ENCODE assay signal across 10 cellular contexts in genomic region chr1:210187849-210188585, GRCh38. TPM values are rescaled to one million over a fixed set of nuclear protein-coding genes. Genes with fewer than 3 reads are reported as not detected.
DNase-seq lines count a peak whose midpoint lies in the region; ATAC-seq, FAIRE-seq and TF ChIP-seq lines count a peak whose summit lies in the region.
"Not testable (repeated sequence)": the region's sequence is repeated elsewhere in the genome, so short reads cannot be mapped to it uniquely, and the experiment has no call there.
"Had no signal": no experiment of that assay in that cellular context is flagged by ENCODE, and none has a peak within 500 bp of the region (broad histone marks: within the 10 kb centered on the region; RNA-seq: fewer than 3 reads in every experiment).

No MANE protein-coding gene starts in this region.

- CTCF ChIA-PET in A673 (lab: Charles Lee) = not testable (repeated sequence)

- H3K4me1 ChIP-seq in A673 (ENCODE audit: insufficient read depth, low read length, poor library complexity, severe bottlenecking); RWPE2 (ENCODE audit: insufficient read depth, poor library complexity, severe bottlenecking): not testable (repeated sequence)

- not testable (repeated sequence) for H3K27me3 ChIP-seq in A673 (replicated peaks; ENCODE audit: insufficient read depth, low read depth, low read length, poor library complexity); RWPE2 (ENCODE audit: insufficient read depth, poor library complexity, severe bottlenecking); kidney epithelial cell (ENCODE audit: control insufficient read depth, insufficient read depth, low read length)

- H3K27ac ChIP-seq in A673 (ENCODE audit: low read depth, low read length, poor library complexity, severe bottlenecking); RWPE2 (ENCODE audit: poor library complexity, severe bottlenecking): not testable (repeated sequence)

- BruUV-seq in A673 (replicated peaks; lab: Mats Ljungman, UMichigan) = not testable (repeated sequence)

- intact Hi-C loops in A673 (cut with micrococcal nuclease; ENCODE audit: unreplicated experiment) = not testable (repeated sequence)

- FAIRE-seq in HTR-8/SVneo (lab: Jason Lieb, UNC) = peak; percentile 80

- H3K9me3 ChIP-seq in A673 (ENCODE audit: low read depth, low read length, poor library complexity, severe bottlenecking); RWPE2 (ENCODE audit: severe bottlenecking): not testable (repeated sequence)

- DNase-seq in A673 (ENCODE audit: low spot score) (peak; percentile 12), GM04503 (ENCODE audit: low read depth) (peak; percentile 40), RWPE2 (ENCODE audit: low spot score) (peak; percentile 42), astrocyte of the cerebellum (ENCODE audit: low read depth) (peak; percentile 52), epithelial cell of proximal tubule (ENCODE audit: low read depth) (peak; percentile 47), kidney epithelial cell (ENCODE audit: low read depth) (peak; percentile 61), skeletal muscle cell (ENCODE audit: low read depth) (peak; percentile 5)
- not testable (repeated sequence) for DNase-seq in HTR-8/SVneo (ENCODE audit: insufficient read length, low spot score)

- ATAC-seq in RWPE2 (ENCODE audit: low read depth) = not testable (repeated sequence)

- TF ChIP-seq CTCF in A673 (conservative IDR thresholded peaks at IDR 0.05; ENCODE audit: low read depth, low read length); RWPE2 (IDR thresholded peaks at IDR 0.05; ENCODE audit: poor library complexity, severe bottlenecking); astrocyte of the cerebellum (IDR thresholded peaks at IDR 0.05; ENCODE audit: low read depth, low read length, missing control alignments); epithelial cell of proximal tubule (conservative IDR thresholded peaks at IDR 0.05; ENCODE audit: low read depth, low read length); kidney epithelial cell (IDR thresholded peaks at IDR 0.05; ENCODE audit: insufficient read depth, low read length, poor library complexity, severe bottlenecking): not testable (repeated sequence)

- not testable (repeated sequence) for H3K4me3 ChIP-seq in A673 (ENCODE audit: low read depth, low read length, poor library complexity, severe bottlenecking); RWPE2 (ENCODE audit: severe bottlenecking); astrocyte of the cerebellum (ENCODE audit: low read depth, low read length); epithelial cell of proximal tubule (ENCODE audit: low read depth, low read length); kidney epithelial cell (ENCODE audit: low read depth, low read length); skeletal muscle cell (ENCODE audit: low read depth, low read length)

- not testable (repeated sequence) for H3K36me3 ChIP-seq in A673 (ENCODE audit: insufficient read depth, low read length, poor library complexity, severe bottlenecking); RWPE2 (ENCODE audit: low read depth); kidney epithelial cell (ENCODE audit: control insufficient read depth, insufficient read depth, low read length)

- in situ Hi-C loops in astrocyte of the cerebellum (cut with HindIII; ENCODE audit: low sequenced_read_pairs) = not testable (repeated sequence)

- POLR2A ChIA-PET in A673 (lab: Charles Lee; ENCODE audit: low non-redundant PET) = not testable (repeated sequence)

RNA-seq across cellular contexts. Expression of gene SERTAD4, which starts 44.6 kb away (rescaled TPM):
- total RNA-seq in A673 (2021) = 8.0 and 12.2 TPM in 2 replicates
- total RNA-seq in epithelial cell of proximal tubule = 8.7 and 12.7 TPM in 2 replicates
- total RNA-seq in kidney epithelial cell = 10.6 and 11.4 TPM in 2 replicates
- total RNA-seq: activated naive CD8-positive, alpha-beta T cell treated with anti-CD3 and anti-CD28 coated beads, Interleukin-2, amount 10 ng/mL, durations not matched to agents 7 days and 5 days; CD4-positive, CD25-positive, alpha-beta regulatory T cell had no signal
